In genomic region chr2:179857236-179857635, GRCh38 we compare ENCODE assay signal across 27 cellular contexts. TPM values are rescaled to one million over a fixed set of nuclear protein-coding genes. Genes with fewer than 3 reads are reported as not detected.
"Had no signal": no experiment of that assay in that cellular context is flagged by ENCODE, and none has a peak within 500 bp of the region (broad histone marks: within the 10 kb centered on the region; RNA-seq: fewer than 3 reads in every experiment).

No MANE protein-coding gene starts in this region.

- H3K36me3 Mint-ChIP-seq: activated CD8-positive, alpha-beta memory T cell treated with anti-CD3 and anti-CD28 coated beads, Interleukin-2, amount 10 ng/mL, durations not matched to agents 7 days and 5 days; natural killer cell treated with Interleukin-12 subunit alpha and Interleukin-12 subunit beta and Interleukin-15 and Interleukin-18, amount 100 ng/mL, for 72 hours had no signal

- H3K4me1 ChIP-seq: breast epithelium, prostate gland had no signal

- H3K27ac Mint-ChIP-seq: activated CD4-positive, alpha-beta T cell treated with anti-CD3 and anti-CD28 coated beads for 36 hours; activated CD8-positive, alpha-beta memory T cell treated with anti-CD3 and anti-CD28 coated beads, Interleukin-2, amount 10 ng/mL, durations not matched to agents 7 days and 5 days; activated CD8-positive, alpha-beta T cell treated with anti-CD3 and anti-CD28 coated beads, Interleukin-2, amount 10 ng/mL, durations not matched to agents 7 days and 5 days; activated naive CD4-positive, alpha-beta T cell treated with anti-CD3 and anti-CD28 coated beads, Interleukin-2, amount 50 U/mL, for 72 hours; natural killer cell treated with Interleukin-12 subunit alpha and Interleukin-12 subunit beta and Interleukin-15 and Interleukin-18, amount 100 ng/mL, for 72 hours; T-helper 2 cell treated with Interferon-gamma antibody and Interleukin-4, amounts not matched to agents 5 μg/mL and 100 μg/mL, for 36 hours had no signal

- ATAC-seq: activated CD4-positive, alpha-beta T cell treated with anti-CD3 and anti-CD28 coated beads for 36 hours; activated CD8-positive, alpha-beta memory T cell treated with anti-CD3 and anti-CD28 coated beads, Interleukin-2, amount 10 ng/mL, durations not matched to agents 7 days and 5 days; activated CD8-positive, alpha-beta T cell treated with anti-CD3 and anti-CD28 coated beads, Interleukin-2, amount 10 ng/mL, durations not matched to agents 7 days and 5 days; activated naive CD4-positive, alpha-beta T cell treated with anti-CD3 and anti-CD28 coated beads, Interleukin-2, amount 50 U/mL, for 72 hours; gastrocnemius medialis; natural killer cell treated with Interleukin-12 subunit alpha and Interleukin-12 subunit beta and Interleukin-15 and Interleukin-18, amount 100 ng/mL, for 72 hours had no signal

- H3K27me3 ChIP-seq: gastrocnemius medialis, ovary had no signal

- H3K9me3 Mint-ChIP-seq: activated naive CD4-positive, alpha-beta T cell treated with anti-CD3 and anti-CD28 coated beads, Interleukin-2, amount 50 U/mL, for 72 hours; natural killer cell treated with Interleukin-12 subunit alpha and Interleukin-12 subunit beta and Interleukin-15 and Interleukin-18, amount 100 ng/mL, for 72 hours; T-helper 2 cell treated with Interferon-gamma antibody and Interleukin-4, amounts not matched to agents 5 μg/mL and 100 μg/mL, for 36 hours had no signal

- H3K4me3 ChIP-seq: breast epithelium, gastrocnemius medialis, left ventricle myocardium inferior, lung, ovary, prostate gland, suprapubic skin, tibial artery had no signal

- H3K9me3 ChIP-seq: breast epithelium, gastrocnemius medialis, left ventricle myocardium inferior, neutrophil, ovary, prostate gland, suprapubic skin, tibial artery had no signal

- DNase-seq: activated CD4-positive, alpha-beta T cell treated with anti-CD3 and anti-CD28 coated beads for 36 hours; activated CD4-positive, CD25-positive, alpha-beta regulatory T cell; activated CD8-positive, alpha-beta memory T cell treated with anti-CD3 and anti-CD28 coated beads, Interleukin-2, amount 10 ng/mL, durations not matched to agents 7 days and 5 days; activated CD8-positive, alpha-beta T cell treated with anti-CD3 and anti-CD28 coated beads, Interleukin-2, amount 10 ng/mL, durations not matched to agents 7 days and 5 days; activated naive CD4-positive, alpha-beta T cell; activated T-cell treated with anti-CD3 and anti-CD28 coated beads, Interleukin-2, amount 50 U/mL, for 48 hours; central memory CD4-positive, alpha-beta T cell; dermis blood vessel endothelial cell; effector CD8-positive, alpha-beta T cell; gastrocnemius medialis; glutamatergic neuron; left ventricle myocardium inferior; mesendoderm; ovary; stimulated activated CD4-positive, alpha-beta T cell treated with anti-CD3 and anti-CD28 coated beads, Interleukin-15, amount 100 ng/mL, for 24 hours; stimulated activated CD4-positive, alpha-beta T cell treated with anti-CD3 and anti-CD28 coated beads, Interleukin-2, amount 100 ng/mL, for 24 hours; stimulated activated naive CD4-positive, alpha-beta T cell; tibial artery had no signal

- H3K36me3 ChIP-seq: breast epithelium, gastrocnemius medialis, left ventricle myocardium inferior, neutrophil, ovary, prostate gland, suprapubic skin, tibial artery had no signal

- H3K4me3 Mint-ChIP-seq: activated CD4-positive, alpha-beta T cell treated with anti-CD3 and anti-CD28 coated beads for 36 hours; activated CD8-positive, alpha-beta memory T cell treated with anti-CD3 and anti-CD28 coated beads, Interleukin-2, amount 10 ng/mL, durations not matched to agents 7 days and 5 days; activated CD8-positive, alpha-beta T cell treated with anti-CD3 and anti-CD28 coated beads, Interleukin-2, amount 10 ng/mL, durations not matched to agents 7 days and 5 days; natural killer cell treated with Interleukin-12 subunit alpha and Interleukin-12 subunit beta and Interleukin-15 and Interleukin-18, amount 100 ng/mL, for 72 hours; T-helper 2 cell treated with Interferon-gamma antibody and Interleukin-4, amounts not matched to agents 5 μg/mL and 100 μg/mL, for 36 hours had no signal

- H3K27ac ChIP-seq: breast epithelium, gastrocnemius medialis, left ventricle myocardium inferior, neutrophil, ovary, prostate gland, suprapubic skin, tibial artery had no signal

RNA-seq across cellular contexts. Expression of gene ZNF385B, which starts 4.2 kb away (rescaled TPM):
- total RNA-seq: activated CD4-positive, alpha-beta T cell treated with anti-CD3 and anti-CD28 coated beads for 36 hours; activated CD8-positive, alpha-beta memory T cell treated with anti-CD3 and anti-CD28 coated beads, Interleukin-2, amount 10 ng/mL, durations not matched to agents 7 days and 5 days; activated CD8-positive, alpha-beta T cell treated with anti-CD3 and anti-CD28 coated beads, Interleukin-2, amount 10 ng/mL, durations not matched to agents 7 days and 5 days; activated naive CD4-positive, alpha-beta T cell treated with anti-CD3 and anti-CD28 coated beads, Interleukin-2, amount 50 U/mL, for 72 hours; dermis blood vessel endothelial cell; mononuclear cell; natural killer cell treated with Interleukin-12 subunit alpha and Interleukin-12 subunit beta and Interleukin-15 and Interleukin-18, amount 100 ng/mL, for 72 hours had no signal
